21 cellular contexts compared by ENCODE assay signal in genomic region chr9:130297371-130297770, GRCh38. TPM values are rescaled to one million over a fixed set of nuclear protein-coding genes. Genes with fewer than 3 reads are reported as not detected.
A peak's percentile ranks its signal among the peaks of the same experiment; 100 is the strongest.
DNase-seq lines count a peak whose midpoint lies in the region; ATAC-seq and TF ChIP-seq lines count a peak whose summit lies in the region.
"Had no signal": no experiment of that assay in that cellular context is flagged by ENCODE, and none has a peak within 500 bp of the region (broad histone marks: within the 10 kb centered on the region; RNA-seq: fewer than 3 reads in every experiment).

No MANE protein-coding gene starts in this region.

- no peak overlapping the region for H3K27ac Mint-ChIP-seq in glutamatergic neuron (ENCODE audit: unreplicated experiment)
- H3K27ac Mint-ChIP-seq in CD4-positive, alpha-beta T cell, result no peak overlapping the region
- H3K27ac Mint-ChIP-seq: CD4-positive, CD25-positive, alpha-beta regulatory T cell had no signal

- DNase-seq in left ventricle myocardium inferior (no peak), cardiac septum (ENCODE audit: low spot score) (no peak), glutamatergic neuron (peak; percentile 2), posterior vena cava (ENCODE audit: low spot score) (peak; percentile 79), GM20000 (ENCODE audit: low spot score) (no peak), NCI-H82 (lab: John Stamatoyannopoulos, UW) (no peak), DMS79 treated with DMSO at 0.1 percent for 48 hours (lab: John Stamatoyannopoulos, UW) (no peak)
- DNase-seq in CD4-positive, alpha-beta T cell, result no peak
- DNase-seq: BE2C; CD4-positive, CD25-positive, alpha-beta regulatory T cell; DMS53; GOT3; NCI-H1092 treated with DMSO at 0.1 percent for 48 hours; NCI-H146; NCI-H2029 treated with DMSO at 0.1 percent for 48 hours; NCI-H446 treated with DMSO at 0.1 percent for 48 hours; NCI-H69; NK-92 treated with Interleukin-12 subunit alpha and Interleukin-12 subunit beta, amount 100 ng/mL, for 24 hours; SJCRH30 had no signal

- CTCF ChIA-PET in CD4-positive, alpha-beta T cell (lab: Charles Lee), result no interaction called here

- no peaks in the 10 kb centered on the region for H3K36me3 ChIP-seq in left ventricle myocardium inferior
- H3K36me3 ChIP-seq: BE2C, SJCRH30 had no signal

- no peak overlapping the region for H3K4me3 ChIP-seq in left ventricle myocardium inferior
- H3K4me3 ChIP-seq: SJCRH30 had no signal

- no peak overlapping the region for H3K4me3 Mint-ChIP-seq in glutamatergic neuron (ENCODE audit: unreplicated experiment)
- no peak overlapping the region for H3K4me3 Mint-ChIP-seq in CD4-positive, alpha-beta T cell
- H3K4me3 Mint-ChIP-seq: CD4-positive, CD25-positive, alpha-beta regulatory T cell had no signal

- peaks cover 11% of the 10 kb centered on the region for H3K4me1 Mint-ChIP-seq in glutamatergic neuron (ENCODE audit: low read depth, unreplicated experiment)
- H3K4me1 Mint-ChIP-seq in CD4-positive, alpha-beta T cell (ENCODE audit: low read depth), result no peaks in the 10 kb centered on the region
- H3K4me1 Mint-ChIP-seq: CD4-positive, CD25-positive, alpha-beta regulatory T cell had no signal

- peaks cover 11% of the 10 kb centered on the region for H3K4me1 ChIP-seq in left ventricle myocardium inferior
- H3K4me1 ChIP-seq: Caco-2 had no signal

- peak overlapping the region; percentile 33 for H3K27ac ChIP-seq in left ventricle myocardium inferior (replicated peaks)
- no peak overlapping the region for H3K27ac ChIP-seq in CD4-positive, alpha-beta T cell (ENCODE audit: low read depth, low read length)
- H3K27ac ChIP-seq: SJCRH30 had no signal

- no peaks in the 10 kb centered on the region for H3K36me3 Mint-ChIP-seq in glutamatergic neuron (ENCODE audit: unreplicated experiment)
- no peaks in the 10 kb centered on the region for H3K36me3 Mint-ChIP-seq in CD4-positive, alpha-beta T cell (ENCODE audit: low read depth)
- H3K36me3 Mint-ChIP-seq: CD4-positive, CD25-positive, alpha-beta regulatory T cell had no signal

- POLR2A ChIA-PET in CD4-positive, alpha-beta T cell (lab: Charles Lee), result no interaction called here

- ATAC-seq in CD4-positive, alpha-beta T cell (ENCODE audit: poor library complexity), result no peak
- ATAC-seq: HCT116 had no signal

- peaks cover 2% of the 10 kb centered on the region for H3K9me3 Mint-ChIP-seq in glutamatergic neuron (ENCODE audit: unreplicated experiment)
- H3K9me3 Mint-ChIP-seq in CD4-positive, alpha-beta T cell, result peaks cover 3% of the 10 kb centered on the region

- intact Hi-C loops in left ventricle myocardium inferior (cut with micrococcal nuclease) (no loop called here), cardiac septum (cut with DNase I) (no loop called here), posterior vena cava (cut with DNase I) (no loop called here)
- intact Hi-C loops in CD4-positive, alpha-beta T cell (cut with DNase I, micrococcal nuclease), result no loop called here

- peaks cover 7% of the 10 kb centered on the region for H3K27me3 Mint-ChIP-seq in glutamatergic neuron (ENCODE audit: unreplicated experiment)
- peaks cover 43% of the 10 kb centered on the region for H3K27me3 Mint-ChIP-seq in CD4-positive, alpha-beta T cell

- no peaks in the 10 kb centered on the region for H3K9me3 ChIP-seq in left ventricle myocardium inferior (replicated peaks)
- H3K9me3 ChIP-seq in CD4-positive, alpha-beta T cell (ENCODE audit: control insufficient read depth, low read length), result no peaks in the 10 kb centered on the region
- H3K9me3 ChIP-seq: BE2C, Caco-2, SJCRH30 had no signal

- TF ChIP-seq CTCF in left ventricle myocardium inferior (IDR thresholded peaks at IDR 0.05; ENCODE audit: borderline replicate concordance), result no peak
- no peak for TF ChIP-seq CTCF in glutamatergic neuron (IDR thresholded peaks at IDR 0.05; ENCODE audit: partially characterized antibody, unreplicated experiment)
- no peak for TF ChIP-seq CTCF in GM20000 (IDR thresholded peaks at IDR 0.05; ENCODE audit: extremely low read depth, missing control alignments)
- TF ChIP-seq CTCF in CD4-positive, alpha-beta T cell (IDR thresholded peaks at IDR 0.05), result no peak

- peaks cover 33% of the 10 kb centered on the region for H3K27me3 ChIP-seq in left ventricle myocardium inferior (ENCODE audit: low read depth)
- H3K27me3 ChIP-seq in CD4-positive, alpha-beta T cell (ENCODE audit: control insufficient read depth, insufficient read depth, low read length), result peaks cover 3% of the 10 kb centered on the region
- H3K27me3 ChIP-seq: BE2C, SJCRH30 had no signal

RNA-seq across cellular contexts. Expression of gene HMCN2, which starts 31.8 kb away (rescaled TPM):
- total RNA-seq in left ventricle myocardium inferior (5.5 TPM), cardiac septum (5.3 TPM), glutamatergic neuron (ENCODE audit: unreplicated experiment) (9.3 TPM), posterior vena cava (100 to 1,000 TPM in 1 of 2 donors, 10 to 100 TPM in 1; 98.8 to 224 TPM)
- total RNA-seq in CD4-positive, alpha-beta T cell, result not detected
- total RNA-seq: CD4-positive, CD25-positive, alpha-beta regulatory T cell had no signal

Comparison
In these comparisons a context has a peak if more than half of its experiments do, and no peak if none do; other contexts are left out.
1. DNase-seq: peak in glutamatergic neuron (single experiment) and posterior vena cava (single experiment); none in left ventricle myocardium inferior (single experiment), cardiac septum (single experiment), GM20000 (single experiment), CD4-positive, alpha-beta T cell (0 of 10), NCI-H82 (single experiment) and DMS79 treated with DMSO at 0.1 percent for 48 hours (single experiment).